ENCODE assay signal across 2 cellular contexts in genomic region chr6:29845405-29846006, GRCh38.
TF ChIP-seq lines count a peak whose summit lies in the region.

No MANE protein-coding gene starts in this region.

TF ChIP-seq in K562, 482 proteins besides CTCF, POLR2A, EP300 and RAD21 (continued from another document):
- peak; percentile 86 for TF ChIP-seq ATF3 (IDR thresholded peaks at IDR 0.05)
- TF ChIP-seq ATF3 (CRISPR knock-in tag; conservative IDR thresholded peaks at IDR 0.05), result no peak
- peak in 1 of 2 experiments; percentile 57 for TF ChIP-seq AFF1 (IDR thresholded peaks at IDR 0.05; ENCODE audit: low read depth in 1 of 2, partially characterized antibody in 2 of 2)
- TF ChIP-seq TSC22D4 (tag; IDR thresholded peaks at IDR 0.05), result no peak
- TF ChIP-seq ARID1B (IDR thresholded peaks at IDR 0.05), result 0 out of 2 replicates have a peak, but pooled peaks have one; percentile 24
- 0 out of 2 replicates have a peak, but pooled peaks have one; percentile 6 for TF ChIP-seq CBFA2T2 (conservative IDR thresholded peaks at IDR 0.05)
- TF ChIP-seq ZEB2 (IDR thresholded peaks at IDR 0.05), result peak; percentile 91
- peak; percentile 34; the same call in 1 of the 2 replicates for TF ChIP-seq CTBP1 (IDR thresholded peaks at IDR 0.05; ENCODE audit: borderline replicate concordance)
- peak; percentile 49; the same call in 1 of the 2 replicates for TF ChIP-seq FOSL1 (tag; conservative IDR thresholded peaks at IDR 0.05)
- TF ChIP-seq JUND (IDR thresholded peaks at IDR 0.05; ENCODE audit: borderline replicate concordance, low read depth, low read length), result peak; percentile 46; the same call in 1 of the 2 replicates
- TF ChIP-seq JUND (tag; IDR thresholded peaks at IDR 0.05; ENCODE audit: borderline replicate concordance, low read depth, low read length), result no peak; the same call in 2 of the 3 replicates
- no peak for TF ChIP-seq SMARCA4 (IDR thresholded peaks at IDR 0.05)
- peak in 1 of 2 experiments; percentile 79; a peak in 2 of 4 replicates for TF ChIP-seq TRIM24 (IDR thresholded peaks at IDR 0.05)

TF ChIP-seq in GM23338, 12 proteins besides CTCF, POLR2A, EP300 and RAD21:
- TF ChIP-seq ZNF462 (CRISPR knock-in tag; IDR thresholded peaks at IDR 0.05) (no peak), STAT1 (IDR thresholded peaks at IDR 0.05; ENCODE audit: unreplicated experiment) (no peak), EZH2phosphoT487 (IDR thresholded peaks at IDR 0.05; ENCODE audit: unreplicated experiment) (no peak), POLR2AphosphoS5 (IDR thresholded peaks at IDR 0.05; ENCODE audit: low read depth) (no peak), ETS1 (IDR thresholded peaks at IDR 0.05) (no peak), REST (IDR thresholded peaks at IDR 0.05; ENCODE audit: unreplicated experiment) (no peak), ZNF331 (CRISPR knock-in tag; IDR thresholded peaks at IDR 0.05; ENCODE audit: low read depth) (no peak), NANOG (IDR thresholded peaks at IDR 0.05; ENCODE audit: borderline replicate concordance) (no peak), ZNF114 (CRISPR knock-in tag; IDR thresholded peaks at IDR 0.05) (no peak), EZH2 (IDR thresholded peaks at IDR 0.05; ENCODE audit: low read depth, unreplicated experiment) (no peak), JUNB (IDR thresholded peaks at IDR 0.05; ENCODE audit: unreplicated experiment) (no peak), CREB1 (CRISPR knock-in tag; IDR thresholded peaks at IDR 0.05; ENCODE audit: low read depth) (no peak)
